Comparison of ENCODE assay signal across 9 cellular contexts in the genomic region with DNA sequence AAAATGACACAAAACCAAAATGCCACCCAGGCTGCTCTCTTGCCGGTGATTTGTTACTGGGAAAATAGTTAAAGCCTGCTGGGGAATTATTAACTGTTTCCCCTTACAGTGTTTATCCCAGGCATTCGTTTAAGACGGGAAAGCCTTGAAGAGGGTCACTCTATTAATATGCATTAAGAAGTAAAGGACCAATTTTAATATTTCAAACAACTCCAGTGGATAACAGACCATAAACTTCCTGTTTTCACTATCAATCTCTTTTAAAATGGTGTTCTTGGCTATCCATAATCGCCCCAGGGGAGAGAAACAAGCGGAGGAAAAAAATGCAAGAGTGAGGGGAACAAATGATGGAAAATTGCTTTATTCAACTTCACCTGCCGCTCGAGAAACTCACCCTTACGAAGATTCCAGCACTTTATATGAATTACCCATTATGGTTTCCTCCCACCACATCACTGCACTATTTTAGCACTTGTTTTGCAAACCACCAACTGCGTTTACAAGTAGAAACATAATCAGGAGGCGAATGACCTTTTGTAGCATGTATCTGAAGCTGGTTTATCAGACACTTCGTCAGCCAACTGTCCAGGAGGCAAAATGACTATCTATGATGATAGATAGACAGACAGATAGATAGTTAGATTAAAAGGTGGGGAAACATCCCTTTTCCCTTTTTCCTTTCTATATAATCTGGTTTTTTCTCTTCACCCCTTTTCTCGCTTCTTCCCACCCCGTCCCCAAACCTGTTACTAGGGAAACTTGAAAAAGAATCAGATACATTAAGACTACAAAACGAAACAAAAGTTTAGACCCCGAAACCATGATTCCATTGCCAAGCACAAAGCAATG. TPM values are rescaled to one million over a fixed set of nuclear protein-coding genes. Genes with fewer than 3 reads are reported as not detected.
DNase-seq lines count a peak whose midpoint lies in the region; ATAC-seq, FAIRE-seq and TF ChIP-seq lines count a peak whose summit lies in the region.
"Had no signal": no experiment of that assay in that cellular context is flagged by ENCODE, and none has a peak within 500 bp of the region (broad histone marks: within the 10 kb centered on the region; RNA-seq: fewer than 3 reads in every experiment).

No MANE protein-coding gene starts in this region.

- no peaks in the 10 kb centered on the region for H3K36me3 ChIP-seq in right atrium auricular region
- no peaks in the 10 kb centered on the region for H3K36me3 ChIP-seq in aorta (ENCODE audit: control insufficient read depth in 1 of 2, insufficient read depth in 2 of 2, low read length in 1 of 2)

- H3K9me3 Mint-ChIP-seq in memory B cell, result no peaks in the 10 kb centered on the region

- H3K4me3 Mint-ChIP-seq in memory B cell, result peak overlapping the region; percentile 76

- intact Hi-C loops in cardiac septum (cut with DNase I), result loop anchor here (10.0 kb wide), 1 partner anchor 331 kb away; no protein-coding TSS in a partner anchor
- intact Hi-C loops in aorta (cut with DNase I), result no loop called here

- H3K27me3 Mint-ChIP-seq in memory B cell, result peaks cover 11% of the 10 kb centered on the region

- H3K27me3 ChIP-seq in right atrium auricular region (no peaks in the 10 kb centered on the region), aorta (ENCODE audit: control insufficient read depth in 1 of 2, insufficient read depth in 2 of 2, low read length in 1 of 2) (no peaks in the 10 kb centered on the region)

- 9% methylated on average over 15 of the region's 15 CpGs for WGBS in aorta, 2 donors

- H3K4me1 ChIP-seq in right atrium auricular region (peaks cover 0 to 8% of the 10 kb centered on the region in 2 donors), aorta (ENCODE audit: control insufficient read depth in 1 of 2, insufficient read depth in 2 of 2, low read length in 2 of 2) (no peaks in the 10 kb centered on the region)

- H3K27ac Mint-ChIP-seq in memory B cell, result no peak overlapping the region

- no peak for DNase-seq in right atrium auricular region (ENCODE audit: low spot score)
- no peak for DNase-seq in cardiac septum (ENCODE audit: low spot score)
- DNase-seq in astrocyte of the spinal cord (ENCODE audit: low read depth, low spot score), result no peak
- no peak for DNase-seq in memory B cell (ENCODE audit: low spot score in 2 of 2)
- DNase-seq in aorta, result no peak
- DNase-seq in RCC 7860 (ENCODE audit: low spot score), result no peak
- no peak for DNase-seq in EL

- H3K4me3 ChIP-seq in right atrium auricular region (peak overlapping the region; percentile 59 to 60), astrocyte of the spinal cord (ENCODE audit: low read depth, low read length) (peak overlapping the region; percentile 70), aorta (ENCODE audit: low read length in 2 of 2) (peak overlapping the region; percentile 59 to 84)

- H3K9me3 ChIP-seq in right atrium auricular region, result no peaks in the 10 kb centered on the region
- no peaks in the 10 kb centered on the region for H3K9me3 ChIP-seq in aorta (ENCODE audit: control insufficient read depth, low read length)

- peaks cover 18% of the 10 kb centered on the region for H3K4me1 Mint-ChIP-seq in memory B cell

- no peak for FAIRE-seq in RCC 7860 (lab: Jason Lieb, UNC)
- FAIRE-seq: colon had no signal

- no peak for ATAC-seq in memory B cell (ENCODE audit: low read depth)
- no peak for ATAC-seq in aorta (ENCODE audit: low FRiP score)
- no peak for ATAC-seq in GM18520 (IDR thresholded peaks at IDR 0.05; ENCODE audit: unreplicated experiment)

- H3K36me3 Mint-ChIP-seq in memory B cell, result no peaks in the 10 kb centered on the region

- in situ Hi-C loops in astrocyte of the spinal cord (cut with HindIII; ENCODE audit: low sequenced_read_pairs), result no loop called here

- TF ChIP-seq CTCF in right atrium auricular region (IDR thresholded peaks at IDR 0.05) (no peak), astrocyte of the spinal cord (IDR thresholded peaks at IDR 0.05; ENCODE audit: low read depth, low read length) (no peak)

- peak overlapping the region; percentile 75 to 81 for H3K27ac ChIP-seq in right atrium auricular region
- H3K27ac ChIP-seq in aorta (ENCODE audit: low read depth in 1 of 2, low read length in 2 of 2), result no peak overlapping the region

RNA-seq across cellular contexts. Expression of a gene that starts 1.2 kb away (rescaled TPM):
- 1 to 10 TPM; 1.3 to 2.4 TPM for total RNA-seq in right atrium auricular region
- total RNA-seq in cardiac septum, result 0.51 TPM
- total RNA-seq in aorta, result 1 to 10 TPM; 5.4 to 6.1 TPM
- polyA plus RNA-seq in aorta, result 1 to 10 TPM in 1 of 2 donors, not detected in 1; 1.8 TPM

Comparison
In these comparisons a context has a peak if more than half of its experiments do, and no peak if none do; other contexts are left out.
1. H3K27ac ChIP-seq: peak in right atrium auricular region (2 of 2); none in aorta (0 of 2).
2. Peak in every context shown above with its lines, with median percentiles within 50 percentile points of each other: H3K4me3 ChIP-seq.